ENCODE assay signal across 18 cellular contexts in the genomic region with DNA sequence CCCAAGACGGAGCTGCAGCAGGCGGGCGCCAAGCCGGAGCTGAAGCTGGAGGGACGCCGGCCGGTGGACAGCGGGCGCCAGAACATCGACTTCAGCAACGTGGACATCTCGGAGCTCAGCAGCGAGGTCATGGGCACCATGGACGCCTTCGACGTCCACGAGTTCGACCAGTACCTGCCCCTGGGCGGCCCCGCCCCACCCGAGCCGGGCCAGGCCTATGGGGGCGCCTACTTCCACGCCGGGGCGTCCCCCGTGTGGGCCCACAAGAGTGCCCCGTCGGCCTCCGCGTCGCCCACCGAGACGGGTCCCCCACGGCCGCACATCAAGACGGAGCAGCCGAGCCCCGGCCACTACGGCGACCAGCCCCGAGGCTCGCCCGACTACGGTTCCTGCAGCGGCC. TPM values are rescaled to one million over a fixed set of nuclear protein-coding genes. Genes with fewer than 3 reads are reported as not detected.
DNase-seq lines count a peak whose midpoint lies in the region; ATAC-seq and TF ChIP-seq lines count a peak whose summit lies in the region.
"Had no signal": no experiment of that assay in that cellular context is flagged by ENCODE, and none has a peak within 500 bp of the region (broad histone marks: within the 10 kb centered on the region; RNA-seq: fewer than 3 reads in every experiment).

No MANE protein-coding gene starts in this region.

- no peaks in the 10 kb centered on the region for H3K4me1 ChIP-seq in SK-N-SH (ENCODE audit: control insufficient read depth in 1 of 2, insufficient read depth in 2 of 2, low read depth in 1 of 2, low read length in 1 of 2)
- peaks cover 36% of the 10 kb centered on the region for H3K4me1 ChIP-seq in SJCRH30
- H3K4me1 ChIP-seq in tibial nerve, result peaks cover 0 to 78% (median 32%) of the 10 kb centered on the region in 4 donors
- H3K4me1 ChIP-seq: HAP-1 had no signal

- H3K9ac ChIP-seq in SK-N-SH, result no peak overlapping the region
- H3K9ac ChIP-seq: BLaER1, GM23248 had no signal

- H3K4me2 ChIP-seq in SK-N-SH, result no peak overlapping the region
- H3K4me2 ChIP-seq: A549 had no signal

- no peak overlapping the region for H2AFZ ChIP-seq in SK-N-SH (ENCODE audit: low read depth)
- H2AFZ ChIP-seq: GM23248 had no signal

- CTCF ChIA-PET in SK-N-SH (lab: Yijun Ruan, JAX), result interaction anchor here (1.8 kb wide), 1 partner anchor 70 kb away, joined by 6 read pairs; no protein-coding TSS in a partner anchor

- H3K36me3 ChIP-seq in SK-N-SH (replicated peaks in 1 of 2; ENCODE audit: control insufficient read depth in 1 of 2, insufficient read depth in 2 of 2, low read length in 1 of 2), result no peaks in the 10 kb centered on the region
- H3K36me3 ChIP-seq in SJCRH30, result peaks cover 41% of the 10 kb centered on the region
- peaks cover 0 to 8% (median 0%) of the 10 kb centered on the region in 3 donors for H3K36me3 ChIP-seq in tibial nerve
- H3K36me3 ChIP-seq: BLaER1 had no signal

- TF ChIP-seq RAD21 in SK-N-SH (IDR thresholded peaks at IDR 0.05; ENCODE audit: low read length), result no peak

- no peak overlapping the region for H3K4me3 ChIP-seq in SK-N-SH (ENCODE audit: low read depth in 2 of 2, low read length in 1 of 2)
- peak overlapping the region; percentile 86 for H3K4me3 ChIP-seq in SJCRH30
- H3K4me3 ChIP-seq in tibial nerve, result peak overlapping the region in 2 of 4 donors; percentile 22 to 65
- H3K4me3 ChIP-seq: A549, BLaER1, GM12878, GM23248, HAP-1 had no signal

- no CpG with 5 or more reads among the region's 46 CpGs for WGBS in SK-N-SH (ENCODE audit: low lambda C conversion rate)
- 40 to 60% methylated on average over 1 to 43 of the region's 46 CpGs for WGBS in tibial nerve, 2 donors

- H3K79me2 ChIP-seq in SK-N-SH (ENCODE audit: insufficient read depth), result no peaks in the 10 kb centered on the region

- H3K9me3 ChIP-seq in SK-N-SH, result no peaks in the 10 kb centered on the region
- H3K9me3 ChIP-seq in SJCRH30 (replicated peaks), result no peaks in the 10 kb centered on the region
- no peaks in the 10 kb centered on the region for H3K9me3 ChIP-seq in tibial nerve
- H3K9me3 ChIP-seq: A549, BLaER1, HAP-1 had no signal

- peaks cover 3% of the 10 kb centered on the region for H3F3A ChIP-seq in SK-N-SH (replicated peaks; ENCODE audit: insufficient read depth)

- peaks cover 90% of the 10 kb centered on the region for H3K27me3 ChIP-seq in SK-N-SH (ENCODE audit: insufficient read depth)
- H3K27me3 ChIP-seq in SJCRH30, result no peaks in the 10 kb centered on the region
- H3K27me3 ChIP-seq in tibial nerve, result peaks cover 0 to 32% of the 10 kb centered on the region in 2 donors

- no peak for ATAC-seq in SK-N-SH treated with all-trans-retinoic acid at 6 μM for 48 hours
- ATAC-seq in GM18909 (IDR thresholded peaks at IDR 0.05; ENCODE audit: poor library complexity, unreplicated experiment), result no peak
- ATAC-seq: GM12878, HepG2 had no signal

- peaks cover 19% of the 10 kb centered on the region; the same call in 1 of the 2 replicates for H4K20me1 ChIP-seq in SK-N-SH (ENCODE audit: insufficient read depth)

- TF ChIP-seq CTCF in SK-N-SH (IDR thresholded peaks at IDR 0.05), result no peak
- no peak for TF ChIP-seq CTCF in tibial nerve (IDR thresholded peaks at IDR 0.05)

- TF ChIP-seq EP300 in SK-N-SH (IDR thresholded peaks at IDR 0.05; ENCODE audit: borderline replicate concordance in 1 of 2, low read depth in 1 of 2, low read length in 1 of 2), result no peak
- TF ChIP-seq EP300 in tibial nerve (IDR thresholded peaks at IDR 0.05), result no peak

- POLR2A ChIA-PET in SK-N-SH (lab: Yijun Ruan, JAX), result interaction anchor here (0.6 kb wide), 2 partner anchors 626 to 637 kb away, joined by 3 read pairs; no protein-coding TSS in a partner anchor

- DNase-seq in SK-N-SH (peak; percentile 43), SJCRH30 (no peak), globus pallidus (ENCODE audit: low spot score) (peak; percentile 19), tibial nerve (ENCODE audit: low spot score in 2 of 2) (no peak), activated gamma-delta T cell treated with Interleukin-2 at 50 U/mL for 16 hours (no peak)
- DNase-seq: Calu3; CD4-positive, alpha-beta memory T cell; DMS79 treated with DMSO at 0.1 percent for 48 hours; GM23248 had no signal

- no peaks in the 10 kb centered on the region for H3K9me2 ChIP-seq in SK-N-SH

- no peak for TF ChIP-seq POLR2A in tibial nerve (IDR thresholded peaks at IDR 0.05)

- H3K27ac ChIP-seq in SK-N-SH (ENCODE audit: low read depth in 2 of 2, low read length in 1 of 2) (no peak overlapping the region), SJCRH30 (no peak overlapping the region), tibial nerve (peak overlapping the region; percentile 56 to 88 (median 64))
- H3K27ac ChIP-seq: 22Rv1, A549, BLaER1, GM23248 had no signal

TF ChIP-seq in SK-N-SH, 30 proteins besides CTCF, POLR2A, EP300 and RAD21 (continues in another document):
- TF ChIP-seq, protein P1, sequence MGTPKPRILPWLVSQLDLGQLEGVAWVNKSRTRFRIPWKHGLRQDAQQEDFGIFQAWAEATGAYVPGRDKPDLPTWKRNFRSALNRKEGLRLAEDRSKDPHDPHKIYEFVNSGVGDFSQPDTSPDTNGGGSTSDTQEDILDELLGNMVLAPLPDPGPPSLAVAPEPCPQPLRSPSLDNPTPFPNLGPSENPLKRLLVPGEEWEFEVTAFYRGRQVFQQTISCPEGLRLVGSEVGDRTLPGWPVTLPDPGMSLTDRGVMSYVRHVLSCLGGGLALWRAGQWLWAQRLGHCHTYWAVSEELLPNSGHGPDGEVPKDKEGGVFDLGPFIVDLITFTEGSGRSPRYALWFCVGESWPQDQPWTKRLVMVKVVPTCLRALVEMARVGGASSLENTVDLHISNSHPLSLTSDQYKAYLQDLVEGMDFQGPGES (IDR thresholded peaks at IDR 0.05; ENCODE audit: low read depth, low read length), result no peak
- TF ChIP-seq TCF12 (IDR thresholded peaks at IDR 0.05), result no peak
- TF ChIP-seq NFIC (IDR thresholded peaks at IDR 0.05; ENCODE audit: borderline replicate concordance), result no peak
- TF ChIP-seq GATA2 (CRISPR knock-in tag; IDR thresholded peaks at IDR 0.05), result no peak
- no peak for TF ChIP-seq YY1 (IDR thresholded peaks at IDR 0.05; ENCODE audit: low read depth)
- no peak for TF ChIP-seq RFX5 (IDR thresholded peaks at IDR 0.05; ENCODE audit: low read length)
- no peak for TF ChIP-seq EZH2phosphoT487 (IDR thresholded peaks at IDR 0.05; ENCODE audit: borderline replicate concordance, low read depth)
- TF ChIP-seq TEAD4 (IDR thresholded peaks at IDR 0.05; ENCODE audit: borderline replicate concordance, insufficient read depth), result no peak
- no peak for TF ChIP-seq GABPA (IDR thresholded peaks at IDR 0.05; ENCODE audit: low read depth)
- no peak for TF ChIP-seq RCOR1 (IDR thresholded peaks at IDR 0.05; ENCODE audit: low read length)
- no peak for TF ChIP-seq SIN3A (IDR thresholded peaks at IDR 0.05; ENCODE audit: borderline replicate concordance, low read depth, low read length)

TF ChIP-seq in SK-N-SH treated with all-trans-retinoic acid at 6 μM for 48 hours, 23 proteins besides CTCF, POLR2A, EP300 and RAD21 (continues in another document):
- no peak for TF ChIP-seq ZNF8 (CRISPR knock-in tag; IDR thresholded peaks at IDR 0.05)
- no peak for TF ChIP-seq TCF4 (CRISPR knock-in tag; IDR thresholded peaks at IDR 0.05; ENCODE audit: borderline replicate concordance)
- TF ChIP-seq CSDC2 (CRISPR knock-in tag; IDR thresholded peaks at IDR 0.05), result no peak
- TF ChIP-seq ARNTL (CRISPR knock-in tag; IDR thresholded peaks at IDR 0.05; ENCODE audit: borderline replicate concordance, low read depth), result no peak
- no peak for TF ChIP-seq ISL1 (CRISPR knock-in tag; IDR thresholded peaks at IDR 0.05)
- TF ChIP-seq, protein P2, sequence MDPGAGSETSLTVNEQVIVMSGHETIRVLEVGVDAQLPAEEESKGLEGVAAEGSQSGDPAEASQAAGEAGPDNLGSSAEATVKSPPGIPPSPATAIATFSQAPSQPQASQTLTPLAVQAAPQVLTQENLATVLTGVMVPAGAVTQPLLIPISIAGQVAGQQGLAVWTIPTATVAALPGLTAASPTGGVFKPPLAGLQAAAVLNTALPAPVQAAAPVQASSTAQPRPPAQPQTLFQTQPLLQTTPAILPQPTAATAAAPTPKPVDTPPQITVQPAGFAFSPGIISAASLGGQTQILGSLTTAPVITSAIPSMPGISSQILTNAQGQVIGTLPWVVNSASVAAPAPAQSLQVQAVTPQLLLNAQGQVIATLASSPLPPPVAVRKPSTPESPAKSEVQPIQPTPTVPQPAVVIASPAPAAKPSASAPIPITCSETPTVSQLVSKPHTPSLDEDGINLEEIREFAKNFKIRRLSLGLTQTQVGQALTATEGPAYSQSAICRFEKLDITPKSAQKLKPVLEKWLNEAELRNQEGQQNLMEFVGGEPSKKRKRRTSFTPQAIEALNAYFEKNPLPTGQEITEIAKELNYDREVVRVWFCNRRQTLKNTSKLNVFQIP (CRISPR knock-in tag; IDR thresholded peaks at IDR 0.05; ENCODE audit: borderline replicate concordance, low read depth), result no peak
- TF ChIP-seq, protein P3, sequence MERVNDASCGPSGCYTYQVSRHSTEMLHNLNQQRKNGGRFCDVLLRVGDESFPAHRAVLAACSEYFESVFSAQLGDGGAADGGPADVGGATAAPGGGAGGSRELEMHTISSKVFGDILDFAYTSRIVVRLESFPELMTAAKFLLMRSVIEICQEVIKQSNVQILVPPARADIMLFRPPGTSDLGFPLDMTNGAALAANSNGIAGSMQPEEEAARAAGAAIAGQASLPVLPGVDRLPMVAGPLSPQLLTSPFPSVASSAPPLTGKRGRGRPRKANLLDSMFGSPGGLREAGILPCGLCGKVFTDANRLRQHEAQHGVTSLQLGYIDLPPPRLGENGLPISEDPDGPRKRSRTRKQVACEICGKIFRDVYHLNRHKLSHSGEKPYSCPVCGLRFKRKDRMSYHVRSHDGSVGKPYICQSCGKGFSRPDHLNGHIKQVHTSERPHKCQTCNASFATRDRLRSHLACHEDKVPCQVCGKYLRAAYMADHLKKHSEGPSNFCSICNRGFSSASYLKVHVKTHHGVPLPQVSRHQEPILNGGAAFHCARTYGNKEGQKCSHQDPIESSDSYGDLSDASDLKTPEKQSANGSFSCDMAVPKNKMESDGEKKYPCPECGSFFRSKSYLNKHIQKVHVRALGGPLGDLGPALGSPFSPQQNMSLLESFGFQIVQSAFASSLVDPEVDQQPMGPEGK (CRISPR knock-in tag; IDR thresholded peaks at IDR 0.05; ENCODE audit: borderline replicate concordance), result no peak
- no peak for TF ChIP-seq SNAI2 (CRISPR knock-in tag; IDR thresholded peaks at IDR 0.05)
- TF ChIP-seq ZFP30 (CRISPR knock-in tag; IDR thresholded peaks at IDR 0.05), result no peak

RNA-seq across cellular contexts. Expression of a gene that starts 3.2 kb away (rescaled TPM):
- not detected in 2 replicates for polyA plus RNA-seq in SK-N-SH (2012; rRNA removed)
- not detected in 2 replicates for polyA plus RNA-seq in SK-N-SH (2012; cell fraction: cytosol; rRNA removed)
- not detected in 2 replicates for polyA plus RNA-seq in SK-N-SH (2012; cell fraction: nucleus; rRNA removed)
- total RNA-seq in SJCRH30 (2014; rRNA removed; shearing (Covaris generic)), result 141 and 144 TPM in 2 replicates
- total RNA-seq in tibial nerve, result 10 to 100 TPM; 51.3 to 74.5 (median 66.3) TPM
- total RNA-seq: GM12878 had no signal
- polyA plus RNA-seq: CD14-positive monocyte, GM12878 had no signal

RNA-seq across cellular contexts. Expression of a gene that starts 14.0 kb away (rescaled TPM):
- 5.7 and 8.2 TPM in 2 replicates for polyA plus RNA-seq in SK-N-SH (2012; rRNA removed)
- polyA plus RNA-seq in SK-N-SH (2012; cell fraction: cytosol; rRNA removed), result 3.0 and 5.1 TPM in 2 replicates
- polyA plus RNA-seq in SK-N-SH (2012; cell fraction: nucleus; rRNA removed), result 22.6 and 22.9 TPM in 2 replicates
- 2.3 and 2.7 TPM in 2 replicates for total RNA-seq in SJCRH30 (2014; rRNA removed; shearing (Covaris generic))
- 10 to 100 TPM; 24.5 to 58.5 (median 31.8) TPM for total RNA-seq in tibial nerve

Comparison
In these comparisons a context has a peak if more than half of its experiments do, and no peak if none do; other contexts are left out.
1. DNase-seq: peak in SK-N-SH (single experiment) and globus pallidus (single experiment); none in SJCRH30 (0 of 2), tibial nerve (0 of 2) and activated gamma-delta T cell treated with Interleukin-2 at 50 U/mL for 16 hours (single experiment).
2. H3K27ac ChIP-seq: peak in tibial nerve (4 of 4); none in SK-N-SH (0 of 2) and SJCRH30 (single experiment).